ENCODE assay signal across 10 cellular contexts in genomic region chr18:56112013-56112749, GRCh38.
DNase-seq lines count a peak whose midpoint lies in the region; ATAC-seq and TF ChIP-seq lines count a peak whose summit lies in the region.
"Had no signal": no experiment of that assay in that cellular context is flagged by ENCODE, and none has a peak within 500 bp of the region (broad histone marks: within the 10 kb centered on the region; RNA-seq: fewer than 3 reads in every experiment).

No MANE protein-coding gene starts in this region.

- peak; percentile 33 for DNase-seq in activated CD8-positive, alpha-beta T cell treated with anti-CD3 and anti-CD28 coated beads for 36 hours
- DNase-seq in activated CD8-positive, alpha-beta T cell treated with anti-CD3 and anti-CD28 coated beads, Interleukin-2, amount 10 ng/mL, durations not matched to agents 7 days and 5 days = no peak
- peak; percentile 33 for DNase-seq in HCEC 1CT
- peak; percentile 41 for DNase-seq in LHCN-M2 (ENCODE audit: low read depth)
- peak; percentile 14 for DNase-seq in retinal pigment epithelial cell (ENCODE audit: low read depth)
- no peak for DNase-seq in GM03348 (ENCODE audit: low spot score)
- DNase-seq in dedifferentiated amniotic fluid mesenchymal stem cell (ENCODE audit: extremely low spot score) = no peak
- DNase-seq: KBM-7, small intestine had no signal

- 63 to 78% methylated on average over 5 to 6 of the region's 6 CpGs for WGBS in gastroesophageal sphincter (ENCODE audit: low coverage in 1 of 2), 2 donors

- peaks cover 5% of the 10 kb centered on the region for H3K27me3 Mint-ChIP-seq in activated CD8-positive, alpha-beta T cell treated with anti-CD3 and anti-CD28 coated beads for 36 hours
- H3K27me3 Mint-ChIP-seq in activated CD8-positive, alpha-beta T cell treated with anti-CD3 and anti-CD28 coated beads, Interleukin-2, amount 10 ng/mL, durations not matched to agents 7 days and 5 days (ENCODE audit: low read depth) = no peaks in the 10 kb centered on the region

- CTCF ChIA-PET in activated CD8-positive, alpha-beta T cell treated with anti-CD3 and anti-CD28 coated beads for 36 hours (lab: Charles Lee) = no interaction called here
- CTCF ChIA-PET in activated CD8-positive, alpha-beta T cell treated with anti-CD3 and anti-CD28 coated beads, Interleukin-2, amount 10 ng/mL, durations not matched to agents 7 days and 5 days (lab: Charles Lee) = no interaction called here

- intact Hi-C loops in activated CD8-positive, alpha-beta T cell treated with anti-CD3 and anti-CD28 coated beads for 36 hours (cut with micrococcal nuclease) = no loop called here

- H3K27me3 ChIP-seq in gastroesophageal sphincter = no peaks in the 10 kb centered on the region

- no peaks in the 10 kb centered on the region for H3K4me1 ChIP-seq in gastroesophageal sphincter

- no peak overlapping the region for H3K27ac ChIP-seq in gastroesophageal sphincter

- no peaks in the 10 kb centered on the region for H3K36me3 Mint-ChIP-seq in activated CD8-positive, alpha-beta T cell treated with anti-CD3 and anti-CD28 coated beads for 36 hours (ENCODE audit: low read depth)
- no peaks in the 10 kb centered on the region for H3K36me3 Mint-ChIP-seq in activated CD8-positive, alpha-beta T cell treated with anti-CD3 and anti-CD28 coated beads, Interleukin-2, amount 10 ng/mL, durations not matched to agents 7 days and 5 days (ENCODE audit: low read depth)

- POLR2A ChIA-PET in activated CD8-positive, alpha-beta T cell treated with anti-CD3 and anti-CD28 coated beads for 36 hours (lab: Charles Lee) = no interaction called here
- POLR2A ChIA-PET in activated CD8-positive, alpha-beta T cell treated with anti-CD3 and anti-CD28 coated beads, Interleukin-2, amount 10 ng/mL, durations not matched to agents 7 days and 5 days (lab: Charles Lee) = no interaction called here

- H3K9me3 Mint-ChIP-seq in activated CD8-positive, alpha-beta T cell treated with anti-CD3 and anti-CD28 coated beads for 36 hours = no peaks in the 10 kb centered on the region
- H3K9me3 Mint-ChIP-seq in activated CD8-positive, alpha-beta T cell treated with anti-CD3 and anti-CD28 coated beads, Interleukin-2, amount 10 ng/mL, durations not matched to agents 7 days and 5 days (ENCODE audit: insufficient read depth) = no peaks in the 10 kb centered on the region

- H3K4me3 ChIP-seq in retinal pigment epithelial cell (ENCODE audit: low read length) (no peak overlapping the region), gastroesophageal sphincter (no peak overlapping the region)

- H3K9me3 ChIP-seq in gastroesophageal sphincter = no peaks in the 10 kb centered on the region

- no peak overlapping the region for H3K27ac Mint-ChIP-seq in activated CD8-positive, alpha-beta T cell treated with anti-CD3 and anti-CD28 coated beads for 36 hours
- H3K27ac Mint-ChIP-seq in activated CD8-positive, alpha-beta T cell treated with anti-CD3 and anti-CD28 coated beads, Interleukin-2, amount 10 ng/mL, durations not matched to agents 7 days and 5 days = no peak overlapping the region

- no peak overlapping the region for H3K4me3 Mint-ChIP-seq in activated CD8-positive, alpha-beta T cell treated with anti-CD3 and anti-CD28 coated beads for 36 hours
- no peak overlapping the region for H3K4me3 Mint-ChIP-seq in activated CD8-positive, alpha-beta T cell treated with anti-CD3 and anti-CD28 coated beads, Interleukin-2, amount 10 ng/mL, durations not matched to agents 7 days and 5 days

- no peak for TF ChIP-seq CTCF in activated CD8-positive, alpha-beta T cell treated with anti-CD3 and anti-CD28 coated beads for 36 hours (IDR thresholded peaks at IDR 0.05)
- no peak for TF ChIP-seq CTCF in retinal pigment epithelial cell (conservative IDR thresholded peaks at IDR 0.05; ENCODE audit: low read depth, low read length)
- no peak for TF ChIP-seq CTCF in gastroesophageal sphincter (IDR thresholded peaks at IDR 0.05)

- no peaks in the 10 kb centered on the region for H3K36me3 ChIP-seq in gastroesophageal sphincter

- peak; percentile 87 for ATAC-seq in activated CD8-positive, alpha-beta T cell treated with anti-CD3 and anti-CD28 coated beads for 36 hours
- no peak for ATAC-seq in activated CD8-positive, alpha-beta T cell treated with anti-CD3 and anti-CD28 coated beads, Interleukin-2, amount 10 ng/mL, durations not matched to agents 7 days and 5 days
- ATAC-seq in gastroesophageal sphincter = no peak

- no peak for TF ChIP-seq EP300 in gastroesophageal sphincter (IDR thresholded peaks at IDR 0.05)

- H3K4me1 Mint-ChIP-seq in activated CD8-positive, alpha-beta T cell treated with anti-CD3 and anti-CD28 coated beads for 36 hours (ENCODE audit: low read depth) = peaks cover 3% of the 10 kb centered on the region
- peaks cover 7% of the 10 kb centered on the region for H3K4me1 Mint-ChIP-seq in activated CD8-positive, alpha-beta T cell treated with anti-CD3 and anti-CD28 coated beads, Interleukin-2, amount 10 ng/mL, durations not matched to agents 7 days and 5 days (ENCODE audit: low read depth)

- TF ChIP-seq POLR2A in gastroesophageal sphincter (IDR thresholded peaks at IDR 0.05) = no peak

Comparison
In these comparisons a context has a peak if more than half of its experiments do, and no peak if none do; other contexts are left out.
1. DNase-seq: peak in activated CD8-positive, alpha-beta T cell treated with anti-CD3 and anti-CD28 coated beads for 36 hours (single experiment), HCEC 1CT (single experiment), LHCN-M2 (single experiment) and retinal pigment epithelial cell (single experiment); none in activated CD8-positive, alpha-beta T cell treated with anti-CD3 and anti-CD28 coated beads, Interleukin-2, amount 10 ng/mL, durations not matched to agents 7 days and 5 days (single experiment), GM03348 (single experiment) and dedifferentiated amniotic fluid mesenchymal stem cell (single experiment).